Comparison of ENCODE assay signal across 16 cellular contexts in the genomic region with DNA sequence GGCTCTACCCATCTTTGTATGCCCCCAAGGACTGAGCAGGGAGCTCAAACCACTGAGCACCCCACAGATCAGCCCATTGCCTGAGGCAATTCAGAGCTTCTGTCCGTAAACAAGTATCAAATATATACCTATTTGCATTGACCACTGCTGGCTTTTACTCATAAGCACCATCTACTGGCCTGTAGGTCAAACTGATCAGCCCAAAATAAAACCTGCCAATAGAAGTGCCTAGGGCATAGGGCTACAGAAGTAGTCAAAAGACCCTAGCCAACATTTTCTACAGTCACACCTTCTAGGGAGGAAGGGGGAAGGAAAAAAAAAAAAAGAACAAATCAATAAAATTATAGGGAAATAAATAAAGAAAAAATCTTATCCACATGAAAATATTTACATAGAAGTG. TPM values are rescaled to one million over a fixed set of nuclear protein-coding genes. Genes with fewer than 3 reads are reported as not detected.
"Had no signal": no experiment of that assay in that cellular context is flagged by ENCODE, and none has a peak within 500 bp of the region (broad histone marks: within the 10 kb centered on the region; RNA-seq: fewer than 3 reads in every experiment).

No MANE protein-coding gene starts in this region.

- H3K9me3 ChIP-seq: upper lobe of left lung had no signal

- H3K27me3 ChIP-seq: upper lobe of left lung had no signal

- H3K4me3 ChIP-seq: lung, upper lobe of left lung had no signal

- H3K27ac ChIP-seq: upper lobe of left lung, VCaP had no signal

- H3K4me1 ChIP-seq: upper lobe of left lung had no signal

- ATAC-seq: left colon had no signal

- DNase-seq: activated CD4-positive, alpha-beta memory T cell treated with anti-CD3 and anti-CD28 coated beads for 36 hours; activated gamma-delta T cell; activated T-cell treated with anti-CD3 and anti-CD28 coated beads, Interleukin-2, amount 50 U/mL, for 48 hours; amygdala; cortex of kidney; effector CD8-positive, alpha-beta T cell; hippocampal formation; left colon; naive B cell; retina; stimulated activated CD4-positive, alpha-beta T cell treated with anti-CD3 and anti-CD28 coated beads, Interleukin-4, amount 100 ng/mL, for 1 hour; stimulated activated CD8-positive, alpha-beta memory T cell treated with anti-CD3 and anti-CD28 coated beads, Interleukin-4, amount 100 ng/mL, for 48 hours; upper lobe of left lung had no signal

- H3K36me3 ChIP-seq: upper lobe of left lung had no signal

RNA-seq across cellular contexts. Expression of gene LCE3D, which starts 5.3 kb away (rescaled TPM):
- total RNA-seq: activated CD4-positive, alpha-beta memory T cell treated with anti-CD3 and anti-CD28 coated beads for 36 hours; left colon; lung; temporal lobe; upper lobe of left lung had no signal
- polyA plus RNA-seq: lung had no signal

RNA-seq across cellular contexts. Expression of gene LCE3C, which starts 14.4 kb away (rescaled TPM):
- total RNA-seq: activated CD4-positive, alpha-beta memory T cell treated with anti-CD3 and anti-CD28 coated beads for 36 hours; left colon; lung; temporal lobe; upper lobe of left lung had no signal
- polyA plus RNA-seq: lung had no signal

RNA-seq across cellular contexts. Expression of gene LCE3E, which starts 19.0 kb away (rescaled TPM):
- total RNA-seq: activated CD4-positive, alpha-beta memory T cell treated with anti-CD3 and anti-CD28 coated beads for 36 hours; left colon; lung; temporal lobe; upper lobe of left lung had no signal
- polyA plus RNA-seq: lung had no signal

RNA-seq across cellular contexts. Expression of gene LCE3B, which starts 28.0 kb away (rescaled TPM):
- total RNA-seq: activated CD4-positive, alpha-beta memory T cell treated with anti-CD3 and anti-CD28 coated beads for 36 hours; left colon; lung; temporal lobe; upper lobe of left lung had no signal
- polyA plus RNA-seq: lung had no signal

RNA-seq across cellular contexts. Expression of gene LCE3A, which starts 37.3 kb away (rescaled TPM):
- total RNA-seq: activated CD4-positive, alpha-beta memory T cell treated with anti-CD3 and anti-CD28 coated beads for 36 hours; left colon; lung; temporal lobe; upper lobe of left lung had no signal
- polyA plus RNA-seq: lung had no signal
